ENCODE assay signal across 8 cellular contexts in genomic region chr1:92784639-92785500, GRCh38.
DNase-seq lines count a peak whose midpoint lies in the region; ATAC-seq and TF ChIP-seq lines count a peak whose summit lies in the region.

TSS of gene EVI5 (minus strand) at chr1:92785108. CDS start at chr1:92736546, 48,562 bp downstream.

- H3K9ac ChIP-seq in HUES6 (ENCODE audit: low read length) = peak within 1 kb of the TSS; percentile 88
- H3K9ac ChIP-seq in OCI-LY1 (ENCODE audit: low read length) = peak within 1 kb of the TSS; percentile 61

- H3K9me2 ChIP-seq in OCI-LY1 (ENCODE audit: low read depth, low read length) = no peaks in the 10 kb centered on the region

- H3K27me3 ChIP-seq in HUES6 (ENCODE audit: control insufficient read depth, insufficient read depth, low read length) (0 out of 2 replicates have a peak, but pooled peaks cover 3% of the 10 kb centered on the region), OCI-LY1 (ENCODE audit: insufficient read depth, low read length) (no peaks in the 10 kb centered on the region)

- TF ChIP-seq CTCF in OCI-LY1 (IDR thresholded peaks at IDR 0.05; ENCODE audit: low read length) = no peak

- H3K4me3 ChIP-seq in HUES6 (ENCODE audit: low read depth, low read length) (peak within 1 kb of the TSS; percentile 94), OCI-LY1 (ENCODE audit: low read depth, low read length, poor library complexity, severe bottlenecking) (peak within 1 kb of the TSS; percentile 74)

- H3K9me3 ChIP-seq in HUES6 (ENCODE audit: control insufficient read depth, insufficient read depth, low read depth, low read length) (no peaks in the 10 kb centered on the region), OCI-LY1 (ENCODE audit: low read length) (no peaks in the 10 kb centered on the region)

- no peaks in the 10 kb centered on the region for H3F3A ChIP-seq in OCI-LY1 (ENCODE audit: insufficient read depth, low read length)

- peak within 1 kb of the TSS; percentile 60; the same call in 1 of the 2 replicates for H3K27ac ChIP-seq in HUES6 (ENCODE audit: low read depth, low read length)
- H3K27ac ChIP-seq in OCI-LY1 (ENCODE audit: low read depth, low read length, poor library complexity, severe bottlenecking) = no peak within 1 kb of the TSS

- H4K20me1 ChIP-seq in OCI-LY1 (ENCODE audit: insufficient read depth, low read length) = no peaks in the 10 kb centered on the region

- no peaks in the 10 kb centered on the region for H3K36me3 ChIP-seq in HUES6 (ENCODE audit: control insufficient read depth, insufficient read depth, low read length)
- H3K36me3 ChIP-seq in OCI-LY1 (ENCODE audit: insufficient read depth, low read length) = no peaks in the 10 kb centered on the region; the same call in 1 of the 2 replicates

- H2AFZ ChIP-seq in OCI-LY1 (ENCODE audit: low read length) = 0 out of 2 replicates have a peak within 1 kb of the TSS, but pooled peaks have one; percentile 11

- H3K79me2 ChIP-seq in OCI-LY1 (ENCODE audit: insufficient read depth, low read length) = no peaks in the 10 kb centered on the region

- peak within 1 kb of the TSS; percentile 88 for H3K4me2 ChIP-seq in OCI-LY1 (ENCODE audit: low read length)

- H3K4me1 ChIP-seq in HUES6 (ENCODE audit: control insufficient read depth, insufficient read depth, low read length) (no peaks in the 10 kb centered on the region; the same call in 1 of the 2 replicates), OCI-LY1 (ENCODE audit: insufficient read depth, low read length, severe bottlenecking) (peaks cover 16% of the 10 kb centered on the region)

- DNase-seq in DMS 273 (lab: John Stamatoyannopoulos, UW; ENCODE audit: unreplicated experiment) = peak; percentile 99
- DNase-seq in activated T-cell treated with anti-CD3 and anti-CD28 coated beads for 24 hours (ENCODE audit: low read depth) = peak; percentile 59
- DNase-seq in epidermal melanocyte (ENCODE audit: insufficient read length, low spot score) = peak; percentile 80
- DNase-seq in middle frontal gyrus (ENCODE audit: extremely low spot score, low spot score) = peak; percentile 87
- peak; percentile 31 to 54 for DNase-seq in stimulated activated CD8-positive, alpha-beta memory T cell treated with anti-CD3 and anti-CD28 coated beads, Interleukin-2, amount 100 ng/mL, for 48 hours (ENCODE audit: low read depth in 2 of 2)

- ATAC-seq in GM21447 (IDR thresholded peaks at IDR 0.05; ENCODE audit: unreplicated experiment) = peak; percentile 85

Comparison
In these comparisons a context has a peak if more than half of its experiments do, and no peak if none do; other contexts are left out.
1. DNase-seq: peak in every context shown above with its lines; median percentile 99 in DMS 273; 87 in middle frontal gyrus; 80 in epidermal melanocyte; 59 in activated T-cell treated with anti-CD3 and anti-CD28 coated beads for 24 hours; 42 in stimulated activated CD8-positive, alpha-beta memory T cell treated with anti-CD3 and anti-CD28 coated beads, Interleukin-2, amount 100 ng/mL, for 48 hours.